In the genomic region with DNA sequence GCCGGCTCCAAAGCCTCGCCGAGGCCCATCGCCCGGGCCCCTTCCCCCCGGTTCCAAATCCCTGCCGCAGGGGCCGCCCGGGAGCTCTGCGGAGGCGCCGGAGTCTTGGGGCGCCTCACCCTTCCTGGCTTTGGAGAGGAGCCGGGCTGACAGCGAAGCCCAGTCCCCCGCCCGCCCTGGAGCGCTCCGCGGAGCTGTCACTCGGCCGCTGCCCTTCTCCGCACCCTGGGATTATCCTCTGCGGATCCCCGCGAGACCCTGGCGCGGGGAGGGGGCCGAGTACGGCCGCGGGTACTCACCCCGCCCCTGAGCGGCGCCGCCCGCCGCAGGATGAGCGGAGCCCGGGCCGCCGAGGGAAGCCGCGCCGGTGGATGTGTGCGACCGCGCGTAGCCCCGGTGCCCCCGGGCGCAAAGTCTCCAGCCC, we compare ENCODE assay signal across 8 cellular contexts. TPM values are rescaled to one million over a fixed set of nuclear protein-coding genes. Genes with fewer than 3 reads are reported as not detected.
DNase-seq lines count a peak whose midpoint lies in the region; ATAC-seq and TF ChIP-seq lines count a peak whose summit lies in the region.

No MANE protein-coding gene starts in this region.

- no peaks in the 10 kb centered on the region for H3K36me3 ChIP-seq in Panc1 (ENCODE audit: control insufficient read depth, insufficient read depth, low read length)

- BruUV-seq in Panc1 (replicated peaks; lab: Mats Ljungman, UMichigan), result no TSS peak

- H3K27me3 Mint-ChIP-seq in activated CD8-positive, alpha-beta memory T cell treated with anti-CD3 and anti-CD28 coated beads, Interleukin-2, amount 10 ng/mL, durations not matched to agents 7 days and 5 days, result peaks cover 38% of the 10 kb centered on the region

- intact Hi-C loops in Panc1 (cut with micrococcal nuclease; ENCODE audit: unreplicated experiment), result no loop called here

- TF ChIP-seq CTCF in Panc1 (IDR thresholded peaks at IDR 0.05) (no peak), foreskin keratinocyte (conservative IDR thresholded peaks at IDR 0.05) (no peak)

- H3K4me3 Mint-ChIP-seq in activated CD8-positive, alpha-beta memory T cell treated with anti-CD3 and anti-CD28 coated beads, Interleukin-2, amount 10 ng/mL, durations not matched to agents 7 days and 5 days, result no peak overlapping the region

- no peak for DNase-seq in Panc1 (ENCODE audit: low read depth, low spot score)
- peak in 1 of 2 donors; percentile 14 for DNase-seq in foreskin keratinocyte
- peak; percentile 3 for DNase-seq in putamen (ENCODE audit: low spot score)
- no peak for DNase-seq in activated CD8-positive, alpha-beta memory T cell treated with anti-CD3 and anti-CD28 coated beads, Interleukin-2, amount 10 ng/mL, durations not matched to agents 7 days and 5 days
- DNase-seq in erythroblast (lab: John Stamatoyannopoulos, UW), result no peak
- DNase-seq in activated CD4-positive, alpha-beta T cell treated with anti-CD3 and anti-CD28 coated beads for 1 hour, result no peak

- no peaks in the 10 kb centered on the region for H3K9me3 Mint-ChIP-seq in activated CD8-positive, alpha-beta memory T cell treated with anti-CD3 and anti-CD28 coated beads, Interleukin-2, amount 10 ng/mL, durations not matched to agents 7 days and 5 days (ENCODE audit: low read depth)

- TF ChIP-seq POLR2A in erythroblast (IDR thresholded peaks at IDR 0.05; ENCODE audit: low read length), result no peak

- peaks cover 4% of the 10 kb centered on the region; the same call in 1 of the 2 replicates for H3K9me3 ChIP-seq in Panc1 (ENCODE audit: control insufficient read depth, insufficient read depth, low read depth, low read length)

- CTCF ChIA-PET in Panc1 (lab: Charles Lee), result no interaction called here
- CTCF ChIA-PET in activated CD8-positive, alpha-beta memory T cell treated with anti-CD3 and anti-CD28 coated beads, Interleukin-2, amount 10 ng/mL, durations not matched to agents 7 days and 5 days (lab: Charles Lee), result no interaction called here

- H3K4me1 Mint-ChIP-seq in activated CD8-positive, alpha-beta memory T cell treated with anti-CD3 and anti-CD28 coated beads, Interleukin-2, amount 10 ng/mL, durations not matched to agents 7 days and 5 days, result peaks cover 3% of the 10 kb centered on the region

- in situ Hi-C loops in Panc1 (cut with HindIII; ENCODE audit: low pct_unique_long_range_greater_than_20kb, low sequenced_read_pairs), result no loop called here

- no peaks in the 10 kb centered on the region for H3K4me1 ChIP-seq in Panc1 (ENCODE audit: control insufficient read depth, insufficient read depth, low read length)
- no peaks in the 10 kb centered on the region for H3K4me1 ChIP-seq in foreskin keratinocyte

- peaks cover 2% of the 10 kb centered on the region for H3K36me3 Mint-ChIP-seq in activated CD8-positive, alpha-beta memory T cell treated with anti-CD3 and anti-CD28 coated beads, Interleukin-2, amount 10 ng/mL, durations not matched to agents 7 days and 5 days

- peak overlapping the region; percentile 40 to 51 for H3K4me3 ChIP-seq in Panc1 (ENCODE audit: low read depth in 2 of 2, low read length in 2 of 2)

- H3K27me3 ChIP-seq in Panc1 (ENCODE audit: control insufficient read depth, insufficient read depth, low read length) (peaks cover 6% of the 10 kb centered on the region), foreskin keratinocyte (peaks cover 70% of the 10 kb centered on the region)

- no peak overlapping the region for H3K27ac Mint-ChIP-seq in activated CD8-positive, alpha-beta memory T cell treated with anti-CD3 and anti-CD28 coated beads, Interleukin-2, amount 10 ng/mL, durations not matched to agents 7 days and 5 days

- H3K27ac ChIP-seq in Panc1 (ENCODE audit: low read length) (no peak overlapping the region), foreskin keratinocyte (no peak overlapping the region)

- POLR2A ChIA-PET in Panc1 (lab: Charles Lee), result no interaction called here

- ATAC-seq in GM18909 (IDR thresholded peaks at IDR 0.05; ENCODE audit: poor library complexity, unreplicated experiment), result peak; percentile 36
- ATAC-seq in Panc1, result peak; percentile 72
- peak; percentile 75 for ATAC-seq in foreskin keratinocyte
- ATAC-seq in activated CD8-positive, alpha-beta memory T cell treated with anti-CD3 and anti-CD28 coated beads, Interleukin-2, amount 10 ng/mL, durations not matched to agents 7 days and 5 days, result no peak
- no peak for ATAC-seq in GM18867 (IDR thresholded peaks at IDR 0.05; ENCODE audit: unreplicated experiment)

RNA-seq across cellular contexts. Expression of a gene that starts 0.3 kb away (rescaled TPM):
- total RNA-seq in Panc1 (2021; ENCODE audit: unreplicated experiment), result 0.95 TPM
- 0.46 TPM for polyA plus RNA-seq in Panc1 (2012; ENCODE audit: insufficient read length)
- not detected in 2 replicates for total RNA-seq in foreskin keratinocyte
- not detected in 2 replicates for polyA plus RNA-seq in foreskin keratinocyte
- total RNA-seq in activated CD8-positive, alpha-beta memory T cell treated with anti-CD3 and anti-CD28 coated beads, Interleukin-2, amount 10 ng/mL, durations not matched to agents 7 days and 5 days, result not detected

Comparison
In these comparisons a context has a peak if more than half of its experiments do, and no peak if none do; other contexts are left out.
1. ATAC-seq: peak in GM18909 (single experiment), Panc1 (single experiment) and foreskin keratinocyte (single experiment); none in activated CD8-positive, alpha-beta memory T cell treated with anti-CD3 and anti-CD28 coated beads, Interleukin-2, amount 10 ng/mL, durations not matched to agents 7 days and 5 days (single experiment) and GM18867 (single experiment).